ENCODE assay signal across 34 cellular contexts in genomic region chr17:34714475-34715410, GRCh38.
"Had no signal": no experiment of that assay in that cellular context is flagged by ENCODE, and none has a peak within 500 bp of the region (broad histone marks: within the 10 kb centered on the region; RNA-seq: fewer than 3 reads in every experiment).

No MANE protein-coding gene starts in this region.

- H3K4me1 ChIP-seq: ascending aorta, breast epithelium, colonic mucosa, esophagus squamous epithelium, gastroesophageal sphincter had no signal

- H3K36me3 Mint-ChIP-seq: activated naive CD4-positive, alpha-beta T cell treated with anti-CD3 and anti-CD28 coated beads, Interleukin-2, amount 10 ng/mL, durations not matched to agents 7 days and 5 days; activated naive CD4-positive, alpha-beta T cell treated with anti-CD3 and anti-CD28 coated beads, Interleukin-2, amount 50 U/mL, for 72 hours; activated naive CD8-positive, alpha-beta T cell treated with anti-CD3 and anti-CD28 coated beads, Interleukin-2, amount 10 ng/mL, durations not matched to agents 7 days and 5 days; brain had no signal

- H3K9me3 Mint-ChIP-seq: activated B cell treated with CpG ODN at 0.5 μM for 24 hours; activated naive CD4-positive, alpha-beta T cell treated with anti-CD3 and anti-CD28 coated beads, Interleukin-2, amount 10 ng/mL, durations not matched to agents 7 days and 5 days; activated naive CD4-positive, alpha-beta T cell treated with anti-CD3 and anti-CD28 coated beads, Interleukin-2, amount 50 U/mL, for 72 hours; activated naive CD8-positive, alpha-beta T cell treated with anti-CD3 and anti-CD28 coated beads, Interleukin-2, amount 10 ng/mL, durations not matched to agents 7 days and 5 days; activated T-cell treated with anti-CD3 and anti-CD28 coated beads, Interleukin-2, amount 50 U/mL, for 24 hours; activated T-cell treated with anti-CD3 and anti-CD28 coated beads, Interleukin-2, amount 50 U/mL, for 72 hours; brain; dendritic cell treated with granulocyte-macrophage colony-stimulating factor and Interleukin-4, amounts not matched to agents 40 ng/mL and 50 ng/mL, for 4 days; effector memory CD8-positive, alpha-beta T cell; T-helper 2 cell treated with Interferon-gamma antibody and Interleukin-4, amounts not matched to agents 5 μg/mL and 100 μg/mL, for 36 hours had no signal

- H3K4me3 Mint-ChIP-seq: activated B cell treated with CpG ODN at 0.5 μM for 24 hours; activated naive CD4-positive, alpha-beta T cell treated with anti-CD3 and anti-CD28 coated beads, Interleukin-2, amount 10 ng/mL, durations not matched to agents 7 days and 5 days; activated naive CD8-positive, alpha-beta T cell treated with anti-CD3 and anti-CD28 coated beads, Interleukin-2, amount 10 ng/mL, durations not matched to agents 7 days and 5 days; activated T-cell treated with anti-CD3 and anti-CD28 coated beads, Interleukin-2, amount 50 U/mL, for 24 hours; activated T-cell treated with anti-CD3 and anti-CD28 coated beads, Interleukin-2, amount 50 U/mL, for 72 hours; brain; dendritic cell treated with granulocyte-macrophage colony-stimulating factor and Interleukin-4, amounts not matched to agents 40 ng/mL and 50 ng/mL, for 4 days; T-helper 17 cell; T-helper 2 cell treated with Interferon-gamma antibody and Interleukin-4, amounts not matched to agents 5 μg/mL and 100 μg/mL, for 36 hours had no signal

- H3K4me3 ChIP-seq: ascending aorta, breast epithelium, cardiac muscle cell, colonic mucosa, dorsolateral prefrontal cortex, esophagus squamous epithelium, gastroesophageal sphincter had no signal

- DNase-seq: activated B cell treated with CpG ODN at 0.5 μM for 24 hours; activated CD4-positive, alpha-beta T cell treated with anti-CD3 and anti-CD28 coated beads for 48 hours; activated CD4-positive, alpha-beta T cell treated with anti-CD3 and anti-CD28 coated beads, Interleukin-2, amount 50 U/mL, for 1 hour; activated CD4-positive, alpha-beta T cell treated with anti-CD3 and anti-CD28 coated beads, Interleukin-2, amount 50 U/mL, for 48 hours; activated CD8-positive, alpha-beta memory T cell treated with anti-CD3 and anti-CD28 coated beads, Interleukin-2, amount 50 U/mL, for 48 hours; activated gamma-delta T cell; activated naive CD4-positive, alpha-beta T cell; activated naive CD4-positive, alpha-beta T cell treated with anti-CD3 and anti-CD28 coated beads, Interleukin-2, amount 10 ng/mL, durations not matched to agents 7 days and 5 days; activated naive CD8-positive, alpha-beta T cell treated with anti-CD3 and anti-CD28 coated beads, Interleukin-2, amount 10 ng/mL, durations not matched to agents 7 days and 5 days; activated T-cell treated with anti-CD3 and anti-CD28 coated beads for 4 hours; activated T-cell treated with anti-CD3 and anti-CD28 coated beads, Interleukin-2, amount 50 U/mL, for 24 hours; activated T-cell treated with anti-CD3 and anti-CD28 coated beads, Interleukin-2, amount 50 U/mL, for 72 hours; central memory CD4-positive, alpha-beta T cell; cerebellar nuclear complex; colonic mucosa; dorsolateral prefrontal cortex; effector CD4-positive, alpha-beta T cell; effector memory CD8-positive, alpha-beta T cell; esophagus squamous epithelium; foreskin melanocyte; T-helper 1 cell; T-helper 17 cell; T1000; WERI-Rb-1 had no signal

- H3K4me1 Mint-ChIP-seq: activated B cell treated with CpG ODN at 0.5 μM for 24 hours; activated naive CD4-positive, alpha-beta T cell treated with anti-CD3 and anti-CD28 coated beads, Interleukin-2, amount 10 ng/mL, durations not matched to agents 7 days and 5 days; activated naive CD8-positive, alpha-beta T cell treated with anti-CD3 and anti-CD28 coated beads, Interleukin-2, amount 10 ng/mL, durations not matched to agents 7 days and 5 days; T-helper 17 cell had no signal

- H3K27me3 ChIP-seq: ascending aorta, cardiac muscle cell, colonic mucosa had no signal

- H3K9me3 ChIP-seq: ascending aorta, breast epithelium, colonic mucosa, esophagus squamous epithelium, gastroesophageal sphincter had no signal

- ATAC-seq: activated CD4-positive, CD25-positive, alpha-beta regulatory T cell treated with anti-CD3 and anti-CD28 coated beads, Interleukin-2, amount 50 U/mL, for 24 hours; activated naive CD4-positive, alpha-beta T cell treated with anti-CD3 and anti-CD28 coated beads, Interleukin-2, amount 50 U/mL, for 72 hours; activated T-cell treated with anti-CD3 and anti-CD28 coated beads, Interleukin-2, amount 50 U/mL, for 72 hours; effector memory CD8-positive, alpha-beta T cell; gastroesophageal sphincter; T-helper 17 cell had no signal

- H3K27ac ChIP-seq: ascending aorta, breast epithelium, cardiac muscle cell, colonic mucosa, dorsolateral prefrontal cortex, epithelial cell of prostate, esophagus squamous epithelium, gastroesophageal sphincter, WERI-Rb-1 had no signal

- H3K36me3 ChIP-seq: ascending aorta, breast epithelium, cardiac muscle cell, colonic mucosa, esophagus squamous epithelium, gastroesophageal sphincter, WERI-Rb-1 had no signal

- H3K27ac Mint-ChIP-seq: activated B cell treated with CpG ODN at 0.5 μM for 24 hours; activated naive CD4-positive, alpha-beta T cell treated with anti-CD3 and anti-CD28 coated beads, Interleukin-2, amount 10 ng/mL, durations not matched to agents 7 days and 5 days; activated naive CD8-positive, alpha-beta T cell treated with anti-CD3 and anti-CD28 coated beads, Interleukin-2, amount 10 ng/mL, durations not matched to agents 7 days and 5 days; activated T-cell treated with anti-CD3 and anti-CD28 coated beads, Interleukin-2, amount 50 U/mL, for 24 hours; activated T-cell treated with anti-CD3 and anti-CD28 coated beads, Interleukin-2, amount 50 U/mL, for 72 hours; brain; dendritic cell treated with granulocyte-macrophage colony-stimulating factor and Interleukin-4, amounts not matched to agents 40 ng/mL and 50 ng/mL, for 4 days; effector memory CD8-positive, alpha-beta T cell; T-helper 17 cell; T-helper 2 cell treated with Interferon-gamma antibody and Interleukin-4, amounts not matched to agents 5 μg/mL and 100 μg/mL, for 36 hours had no signal
